Comparison of ENCODE assay signal across 18 cellular contexts in the genomic region with DNA sequence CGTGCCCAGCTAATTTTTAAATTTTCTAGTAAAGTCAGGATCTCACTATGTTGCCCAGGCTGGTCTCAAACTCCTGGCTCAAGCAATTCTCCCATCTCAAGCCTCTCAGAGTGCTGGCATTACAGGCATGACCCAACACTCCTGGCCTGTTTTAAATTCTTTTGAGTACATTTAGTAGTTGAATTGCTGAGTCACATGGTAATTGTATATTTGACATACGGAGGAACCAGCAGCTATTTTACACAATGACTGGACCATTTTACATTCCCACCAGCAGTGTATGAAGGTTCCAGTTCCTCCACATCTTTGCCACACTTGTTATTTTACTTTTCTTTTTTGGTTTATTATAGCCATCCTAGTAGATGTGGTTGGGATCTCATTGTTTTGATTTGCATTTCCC.
"Had no signal": no experiment of that assay in that cellular context is flagged by ENCODE, and none has a peak within 500 bp of the region (broad histone marks: within the 10 kb centered on the region; RNA-seq: fewer than 3 reads in every experiment).

No MANE protein-coding gene starts in this region.

- ATAC-seq: effector memory CD8-positive, alpha-beta T cell; left colon; left ventricle myocardium superior; mucosa of descending colon; naive thymus-derived CD8-positive, alpha-beta T cell; psoas muscle; sciatic nerve; stimulated activated memory B cell treated with anti-CD40 and anti-IgM and Interleukin-4, amounts not matched to agents 10 μg/mL and 1 μg/mL and 100 μg/mL, for 72 hours had no signal

- H3K4me1 Mint-ChIP-seq: stimulated activated memory B cell treated with anti-CD40 and anti-IgM and Interleukin-4, amounts not matched to agents 10 μg/mL and 1 μg/mL and 100 μg/mL, for 72 hours had no signal

- DNase-seq: effector memory CD8-positive, alpha-beta T cell; foreskin melanocyte; head of caudate nucleus; left colon; left ventricle myocardium superior; mucosa of descending colon; naive thymus-derived CD8-positive, alpha-beta T cell; psoas muscle; retina; spleen; stimulated activated CD4-positive, alpha-beta T cell treated with anti-CD3 and anti-CD28 coated beads, Interleukin-15, amount 100 ng/mL, for 24 hours; stimulated activated CD4-positive, alpha-beta T cell treated with anti-CD3 and anti-CD28 coated beads, Interleukin-1b, Interleukin-23, amount 100 ng/mL, for 48 hours; stimulated activated CD4-positive, alpha-beta T cell treated with anti-CD3 and anti-CD28 coated beads, Interleukin-4, amount 100 ng/mL, for 24 hours; testis had no signal

- H3K27ac Mint-ChIP-seq: dendritic cell treated with granulocyte-macrophage colony-stimulating factor and Interleukin-4, amounts not matched to agents 40 ng/mL and 50 ng/mL, for 4 days; effector memory CD8-positive, alpha-beta T cell; naive thymus-derived CD8-positive, alpha-beta T cell; stimulated activated memory B cell treated with anti-CD40 and anti-IgM and Interleukin-4, amounts not matched to agents 10 μg/mL and 1 μg/mL and 100 μg/mL, for 72 hours; stimulated activated naive CD8-positive, alpha-beta T cell treated with anti-CD3 and anti-CD28 coated beads, Interleukin-15, Interleukin-2, amounts not matched to agents 100 ng/mL and 50 ng/mL, for 24 hours had no signal

- H3K9me3 Mint-ChIP-seq: dendritic cell treated with granulocyte-macrophage colony-stimulating factor and Interleukin-4, amounts not matched to agents 40 ng/mL and 50 ng/mL, for 4 days; effector memory CD8-positive, alpha-beta T cell; naive thymus-derived CD8-positive, alpha-beta T cell; stimulated activated memory B cell treated with anti-CD40 and anti-IgM and Interleukin-4, amounts not matched to agents 10 μg/mL and 1 μg/mL and 100 μg/mL, for 72 hours; stimulated activated naive CD8-positive, alpha-beta T cell treated with anti-CD3 and anti-CD28 coated beads, Interleukin-15, Interleukin-2, amounts not matched to agents 100 ng/mL and 50 ng/mL, for 24 hours had no signal

- H3K4me3 Mint-ChIP-seq: dendritic cell treated with granulocyte-macrophage colony-stimulating factor and Interleukin-4, amounts not matched to agents 40 ng/mL and 50 ng/mL, for 4 days; effector memory CD8-positive, alpha-beta T cell; naive thymus-derived CD8-positive, alpha-beta T cell; stimulated activated memory B cell treated with anti-CD40 and anti-IgM and Interleukin-4, amounts not matched to agents 10 μg/mL and 1 μg/mL and 100 μg/mL, for 72 hours; stimulated activated naive CD8-positive, alpha-beta T cell treated with anti-CD3 and anti-CD28 coated beads, Interleukin-15, Interleukin-2, amounts not matched to agents 100 ng/mL and 50 ng/mL, for 24 hours had no signal

- H3K27me3 Mint-ChIP-seq: dendritic cell treated with granulocyte-macrophage colony-stimulating factor and Interleukin-4, amounts not matched to agents 40 ng/mL and 50 ng/mL, for 4 days; effector memory CD8-positive, alpha-beta T cell; naive thymus-derived CD8-positive, alpha-beta T cell; stimulated activated memory B cell treated with anti-CD40 and anti-IgM and Interleukin-4, amounts not matched to agents 10 μg/mL and 1 μg/mL and 100 μg/mL, for 72 hours; stimulated activated naive CD8-positive, alpha-beta T cell treated with anti-CD3 and anti-CD28 coated beads, Interleukin-15, Interleukin-2, amounts not matched to agents 100 ng/mL and 50 ng/mL, for 24 hours had no signal
